In genomic region chr10:102227050-102227449, GRCh38 we compare ENCODE assay signal across 17 cellular contexts. TPM values are rescaled to one million over a fixed set of nuclear protein-coding genes. Genes with fewer than 3 reads are reported as not detected.
DNase-seq lines count a peak whose midpoint lies in the region; ATAC-seq, FAIRE-seq and TF ChIP-seq lines count a peak whose summit lies in the region.
"Had no signal": no experiment of that assay in that cellular context is flagged by ENCODE, and none has a peak within 500 bp of the region (broad histone marks: within the 10 kb centered on the region; RNA-seq: fewer than 3 reads in every experiment).

No MANE protein-coding gene starts in this region.

- FAIRE-seq in D721Med (lab: Jason Lieb, UNC), result no peak
- FAIRE-seq: colon, GM19239 had no signal

- H3K9me3 ChIP-seq in lower lobe of right lung (no peaks in the 10 kb centered on the region), right atrium auricular region (no peaks in the 10 kb centered on the region)

- intact Hi-C loops in lower lobe of right lung (cut with DNase I), result loop anchor here (5.0 kb wide), 1 partner anchor 125 kb away; no protein-coding TSS in a partner anchor

- H3K27ac ChIP-seq in lower lobe of right lung, result no peak overlapping the region
- H3K27ac ChIP-seq in right atrium auricular region, result no peak overlapping the region
- H3K27ac ChIP-seq: neural progenitor cell had no signal

- DNase-seq in AG20443 (ENCODE audit: low spot score) (peak; percentile 83), HS-5 (ENCODE audit: low read depth) (peak; percentile 74), T1000 (lab: John Stamatoyannopoulos, UW) (peak; percentile 19), lower lobe of right lung (peak; percentile 67), D721Med (ENCODE audit: insufficient read length, low spot score) (no peak), KG1 (lab: John Stamatoyannopoulos, UW) (no peak), right atrium auricular region (ENCODE audit: low spot score) (no peak)
- DNase-seq in stimulated activated effector memory CD8-positive, alpha-beta T cell treated with anti-CD3 and anti-CD28 coated beads, Interleukin-12 subunit alpha, Interleukin-12 subunit beta, amount 100 ng/mL, for 72 hours (ENCODE audit: low spot score in 2 of 2), result no peak
- DNase-seq: activated CD4-positive, alpha-beta T cell treated with anti-CD3 and anti-CD28 coated beads, Interleukin-2, amount 50 U/mL, for 1 hour; activated effector memory CD4-positive, alpha-beta T cell treated with anti-CD3 and anti-CD28 coated beads, Interleukin-2, amount 50 U/mL, for 16 hours; NCI-H1092; stimulated activated CD8-positive, alpha-beta memory T cell treated with anti-CD3 and anti-CD28 coated beads, Interleukin-4, amount 100 ng/mL, for 48 hours had no signal

- peak; percentile 41 to 45 for ATAC-seq in lower lobe of right lung
- ATAC-seq in stimulated activated effector memory CD8-positive, alpha-beta T cell treated with anti-CD3 and anti-CD28 coated beads, Interleukin-12 subunit alpha, Interleukin-12 subunit beta, amount 100 ng/mL, for 72 hours, result no peak

- peaks cover 20% of the 10 kb centered on the region for H3K27me3 ChIP-seq in lower lobe of right lung (ENCODE audit: low read depth)
- H3K27me3 ChIP-seq in right atrium auricular region, result peaks cover 4 to 9% of the 10 kb centered on the region in 2 donors

- no peak overlapping the region for H3K27ac Mint-ChIP-seq in stimulated activated effector memory CD8-positive, alpha-beta T cell treated with anti-CD3 and anti-CD28 coated beads, Interleukin-12 subunit alpha, Interleukin-12 subunit beta, amount 100 ng/mL, for 72 hours
- H3K27ac Mint-ChIP-seq: neural progenitor cell had no signal

- H3K36me3 Mint-ChIP-seq in stimulated activated effector memory CD8-positive, alpha-beta T cell treated with anti-CD3 and anti-CD28 coated beads, Interleukin-12 subunit alpha, Interleukin-12 subunit beta, amount 100 ng/mL, for 72 hours, result no peaks in the 10 kb centered on the region
- H3K36me3 Mint-ChIP-seq: neural progenitor cell had no signal

- no peak overlapping the region for H3K4me3 Mint-ChIP-seq in stimulated activated effector memory CD8-positive, alpha-beta T cell treated with anti-CD3 and anti-CD28 coated beads, Interleukin-12 subunit alpha, Interleukin-12 subunit beta, amount 100 ng/mL, for 72 hours

- no peaks in the 10 kb centered on the region for H3K9me3 Mint-ChIP-seq in stimulated activated effector memory CD8-positive, alpha-beta T cell treated with anti-CD3 and anti-CD28 coated beads, Interleukin-12 subunit alpha, Interleukin-12 subunit beta, amount 100 ng/mL, for 72 hours

- peaks cover 47% of the 10 kb centered on the region for H3K4me1 ChIP-seq in lower lobe of right lung
- peaks cover 0 to 37% of the 10 kb centered on the region in 2 donors for H3K4me1 ChIP-seq in right atrium auricular region
- H3K4me1 ChIP-seq: neural progenitor cell had no signal

- H3K4me3 ChIP-seq in lower lobe of right lung (no peak overlapping the region), right atrium auricular region (no peak overlapping the region)
- H3K4me3 ChIP-seq: neural progenitor cell had no signal

- H3K4me1 Mint-ChIP-seq in stimulated activated effector memory CD8-positive, alpha-beta T cell treated with anti-CD3 and anti-CD28 coated beads, Interleukin-12 subunit alpha, Interleukin-12 subunit beta, amount 100 ng/mL, for 72 hours, result peaks cover 46% of the 10 kb centered on the region

- H3K36me3 ChIP-seq in lower lobe of right lung (no peaks in the 10 kb centered on the region), right atrium auricular region (no peaks in the 10 kb centered on the region)
- H3K36me3 ChIP-seq: neural progenitor cell had no signal

- TF ChIP-seq CTCF in lower lobe of right lung (IDR thresholded peaks at IDR 0.05), result no peak
- no peak for TF ChIP-seq CTCF in D721Med (IDR thresholded peaks at IDR 0.05; ENCODE audit: insufficient read depth, missing control alignments)
- no peak for TF ChIP-seq CTCF in right atrium auricular region (IDR thresholded peaks at IDR 0.05)

RNA-seq across cellular contexts. Expression of gene ELOVL3, which starts 1.0 kb away (rescaled TPM):
- total RNA-seq in lower lobe of right lung (0.92 TPM), right atrium auricular region (under 1 TPM in 1 of 2 donors, not detected in 1; 0.39 TPM)
- total RNA-seq: glomerular endothelial cell had no signal

RNA-seq across cellular contexts. Expression of gene PITX3, which starts 14.3 kb away (rescaled TPM):
- total RNA-seq in lower lobe of right lung (not detected), right atrium auricular region (under 1 TPM; 0.28 to 0.96 TPM)
- total RNA-seq: glomerular endothelial cell, SK-MEL-5 had no signal

RNA-seq across cellular contexts. Expression of gene GBF1, which starts 18.3 kb away (rescaled TPM):
- 40.3 TPM for total RNA-seq in lower lobe of right lung
- 10 to 100 TPM; 38.5 to 38.9 TPM for total RNA-seq in right atrium auricular region

Comparison
In these comparisons a context has a peak if more than half of its experiments do, and no peak if none do; other contexts are left out.
1. DNase-seq: peak in AG20443 (single experiment), HS-5 (single experiment), T1000 (single experiment) and lower lobe of right lung (single experiment); none in D721Med (single experiment), stimulated activated effector memory CD8-positive, alpha-beta T cell treated with anti-CD3 and anti-CD28 coated beads, Interleukin-12 subunit alpha, Interleukin-12 subunit beta, amount 100 ng/mL, for 72 hours (0 of 2), KG1 (single experiment) and right atrium auricular region (single experiment).